Comparison of ENCODE assay signal across 15 cellular contexts in the genomic region with DNA sequence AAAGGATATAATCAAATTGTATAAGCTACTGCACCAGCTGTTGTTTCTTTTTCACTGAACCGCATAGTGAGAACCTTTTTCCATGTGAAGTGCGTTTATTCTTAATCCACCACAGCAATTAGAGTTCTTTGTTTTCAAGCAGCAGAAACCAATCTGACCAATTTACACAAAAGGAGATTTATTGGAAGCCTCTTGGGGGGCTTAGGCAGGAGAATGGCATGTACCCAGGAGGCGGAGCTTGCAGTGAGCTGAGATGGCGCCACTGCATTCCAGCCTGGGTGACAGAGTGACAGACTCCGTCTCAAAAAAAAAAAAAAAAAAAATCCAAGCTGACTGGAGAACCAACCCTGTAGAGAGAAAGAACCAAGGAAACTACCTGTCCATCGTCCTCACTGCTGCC. TPM values are rescaled to one million over a fixed set of nuclear protein-coding genes. Genes with fewer than 3 reads are reported as not detected.
DNase-seq lines count a peak whose midpoint lies in the region; TF ChIP-seq lines count a peak whose summit lies in the region.
"Had no signal": no experiment of that assay in that cellular context is flagged by ENCODE, and none has a peak within 500 bp of the region (broad histone marks: within the 10 kb centered on the region; RNA-seq: fewer than 3 reads in every experiment).

No MANE protein-coding gene starts in this region.

- H3K27me3 Mint-ChIP-seq in mesothelial cell of epicardium (ENCODE audit: low read depth) = no peaks in the 10 kb centered on the region
- H3K27me3 Mint-ChIP-seq: CD4-positive, alpha-beta memory T cell had no signal

- no peak overlapping the region for H3K4me3 Mint-ChIP-seq in mesothelial cell of epicardium
- H3K4me3 Mint-ChIP-seq: CD4-positive, alpha-beta memory T cell had no signal

- H3K27me3 ChIP-seq in HAP-1 (ENCODE audit: low read depth) = no peaks in the 10 kb centered on the region

- peaks cover 17% of the 10 kb centered on the region for H3K4me1 ChIP-seq in HAP-1

- peaks cover 19% of the 10 kb centered on the region for H3K4me1 Mint-ChIP-seq in mesothelial cell of epicardium

- H3K36me3 Mint-ChIP-seq in mesothelial cell of epicardium = peaks cover 37% of the 10 kb centered on the region

- H3K9me3 Mint-ChIP-seq in mesothelial cell of epicardium = no peaks in the 10 kb centered on the region
- H3K9me3 Mint-ChIP-seq: CD4-positive, alpha-beta memory T cell had no signal

- H3K9me3 ChIP-seq in HAP-1 = no peaks in the 10 kb centered on the region

- in situ Hi-C loops in HAP-1 (cut with MboI; ENCODE audit: low sequenced_read_pairs) = no loop called here

- no peak overlapping the region for H3K4me3 ChIP-seq in HAP-1
- H3K4me3 ChIP-seq: K562 had no signal

- peak; percentile 62 for DNase-seq in D341Med (ENCODE audit: low spot score)
- DNase-seq in HAP-1 (ENCODE audit: low spot score in 2 of 2) = peak; percentile 34 to 63
- peak; percentile 18 for DNase-seq in astrocyte of the hippocampus (ENCODE audit: low read depth, low spot score)
- no peak for DNase-seq in mesothelial cell of epicardium (ENCODE audit: low spot score in 2 of 2, unreplicated experiment in 2 of 2)
- DNase-seq in NK-92 treated with Interleukin-12 subunit alpha and Interleukin-12 subunit beta, amount 100 ng/mL, for 24 hours (lab: John Stamatoyannopoulos, UW) = no peak
- DNase-seq in DMS 273 treated with DMSO at 0.1 percent for 48 hours (lab: John Stamatoyannopoulos, UW) = no peak
- no peak for DNase-seq in cerebellar cortex (ENCODE audit: low spot score)
- no peak for DNase-seq in stimulated activated CD4-positive, alpha-beta T cell treated with anti-CD3 and anti-CD28 coated beads, Interleukin-4, amount 100 ng/mL, for 4 hours
- DNase-seq: ACHN; CD4-positive, alpha-beta memory T cell; NCI-H1694 treated with DMSO at 0.1 percent for 48 hours; NCI-H2171; NCI-H446 treated with DMSO at 0.1 percent for 48 hours; SHP77 treated with DMSO at 0.1 percent for 48 hours had no signal

- H3K36me3 ChIP-seq in HAP-1 (replicated peaks) = peaks cover 51% of the 10 kb centered on the region

- no peak for TF ChIP-seq CTCF in mesothelial cell of epicardium (IDR thresholded peaks at IDR 0.05; ENCODE audit: unreplicated experiment)

- peak overlapping the region; percentile 59 for H3K27ac Mint-ChIP-seq in mesothelial cell of epicardium
- H3K27ac Mint-ChIP-seq: CD4-positive, alpha-beta memory T cell had no signal

RNA-seq across cellular contexts. Expression of a gene that starts 10.0 kb away (rescaled TPM):
- total RNA-seq in mesothelial cell of epicardium = 32.2 to 33.9 TPM (median 33.1 TPM) in 3 replicates

Comparison
In these comparisons a context has a peak if more than half of its experiments do, and no peak if none do; other contexts are left out.
1. DNase-seq: peak in D341Med (single experiment), HAP-1 (2 of 2) and astrocyte of the hippocampus (single experiment); none in mesothelial cell of epicardium (0 of 2), NK-92 treated with Interleukin-12 subunit alpha and Interleukin-12 subunit beta, amount 100 ng/mL, for 24 hours (single experiment), DMS 273 treated with DMSO at 0.1 percent for 48 hours (single experiment), cerebellar cortex (single experiment) and stimulated activated CD4-positive, alpha-beta T cell treated with anti-CD3 and anti-CD28 coated beads, Interleukin-4, amount 100 ng/mL, for 4 hours (0 of 2).